ENCODE assay signal across 19 cellular contexts in genomic region chr1:66286307-66286706, GRCh38.
A peak's percentile ranks its signal among the peaks of the same experiment; 100 is the strongest.
DNase-seq lines count a peak whose midpoint lies in the region; ATAC-seq and TF ChIP-seq lines count a peak whose summit lies in the region.
"Had no signal": no experiment of that assay in that cellular context is flagged by ENCODE, and none has a peak within 500 bp of the region (broad histone marks: within the 10 kb centered on the region; RNA-seq: fewer than 3 reads in every experiment).

No MANE protein-coding gene starts in this region.

- peak overlapping the region; percentile 59 for H3K4me2 ChIP-seq in OCI-LY3 (ENCODE audit: low read length)

- H3K27ac ChIP-seq in breast epithelium (peak overlapping the region in 1 of 2 donors; percentile 33), OCI-LY3 (ENCODE audit: low read length) (peak overlapping the region; percentile 100), tibial artery (peak overlapping the region; percentile 36 to 56)
- H3K27ac ChIP-seq: GM23248, SK-N-MC had no signal

- no peak overlapping the region for H3K4me3 ChIP-seq in breast epithelium
- no peak overlapping the region for H3K4me3 ChIP-seq in OCI-LY3 (ENCODE audit: low read length)
- H3K4me3 ChIP-seq in epithelial cell of esophagus (ENCODE audit: low read length): no peak overlapping the region
- no peak overlapping the region for H3K4me3 ChIP-seq in tibial artery
- H3K4me3 ChIP-seq: GM23248, SK-N-MC had no signal

- H3K4me1 Mint-ChIP-seq in MCF 10A (ENCODE audit: insufficient read depth, unreplicated experiment): peaks cover 23% of the 10 kb centered on the region

- H3K36me3 Mint-ChIP-seq in MCF 10A (ENCODE audit: insufficient read depth, unreplicated experiment): no peaks in the 10 kb centered on the region

- CTCF ChIA-PET in MCF 10A (lab: Yijun Ruan, JAX): interaction anchor here (0.8 to 1.5 kb wide), 3 partner anchors 8 to 1136 kb away, joined by 3 to 6 read pairs (median 3); no protein-coding TSS in a partner anchor

- no peak overlapping the region for H3K4me3 Mint-ChIP-seq in MCF 10A (ENCODE audit: unreplicated experiment)

- no TSS peak for BruUV-seq in MCF 10A (replicated peaks; lab: Mats Ljungman, UMichigan)

- no peaks in the 10 kb centered on the region for H3K27me3 Mint-ChIP-seq in MCF 10A (ENCODE audit: insufficient read depth, unreplicated experiment)

- H3K4me1 ChIP-seq in breast epithelium: peaks cover 0 to 9% of the 10 kb centered on the region in 2 donors
- H3K4me1 ChIP-seq in OCI-LY3 (ENCODE audit: low read length): peaks cover 93% of the 10 kb centered on the region
- peaks cover 0 to 42% (median 22%) of the 10 kb centered on the region in 4 donors for H3K4me1 ChIP-seq in tibial artery
- H3K4me1 ChIP-seq: Caco-2 had no signal

- intact Hi-C loops in MCF 10A (cut with micrococcal nuclease): no loop called here
- intact Hi-C loops in breast epithelium (cut with DNase I; ENCODE audit: low total_unique reads): no loop called here
- intact Hi-C loops in tibial artery (cut with DNase I; ENCODE audit: low total_unique reads): no loop called here

- H3K36me3 ChIP-seq in breast epithelium (no peaks in the 10 kb centered on the region), OCI-LY3 (replicated peaks; ENCODE audit: low read depth, low read length) (no peaks in the 10 kb centered on the region), tibial artery (no peaks in the 10 kb centered on the region)

- H3K9ac ChIP-seq in OCI-LY3 (ENCODE audit: low read length): peak overlapping the region; percentile 72
- H3K9ac ChIP-seq: GM23248 had no signal

- H3K27ac Mint-ChIP-seq in MCF 10A (ENCODE audit: low read depth, unreplicated experiment): peak overlapping the region; percentile 16

- H3K9me3 ChIP-seq in breast epithelium (no peaks in the 10 kb centered on the region), OCI-LY3 (ENCODE audit: insufficient read depth, low read length) (no peaks in the 10 kb centered on the region), tibial artery (no peaks in the 10 kb centered on the region)
- H3K9me3 ChIP-seq: Caco-2 had no signal

- TF ChIP-seq CTCF in MCF 10A (IDR thresholded peaks at IDR 0.05; ENCODE audit: unreplicated experiment) (no peak), breast epithelium (IDR thresholded peaks at IDR 0.05) (no peak), OCI-LY3 (IDR thresholded peaks at IDR 0.05; ENCODE audit: low read depth, low read length) (no peak), epithelial cell of esophagus (IDR thresholded peaks at IDR 0.05; ENCODE audit: insufficient read depth, low read depth, low read length, missing control alignments) (no peak), tibial artery (IDR thresholded peaks at IDR 0.05) (no peak)

- POLR2A ChIA-PET in MCF 10A (lab: Yijun Ruan, JAX): interaction anchor here (0.7 to 2.7 kb wide), 5 partner anchors 8 to 46 kb away, joined by 4 to 8 read pairs (median 6); no protein-coding TSS in a partner anchor

- no peak for DNase-seq in MCF 10A (ENCODE audit: unreplicated experiment)
- no peak for DNase-seq in breast epithelium (ENCODE audit: low spot score in 2 of 2)
- DNase-seq in epithelial cell of esophagus (ENCODE audit: low read depth): peak; percentile 77
- DNase-seq in tibial artery: no peak
- DNase-seq: C1 segment of cervical spinal cord, Caco-2, DMS153, GM23248, MM.1S, NCI-H1105, NCI-H1694, NCI-H524, Right ventricle myocardium superior had no signal

- H3K27me3 ChIP-seq in breast epithelium (no peaks in the 10 kb centered on the region), OCI-LY3 (ENCODE audit: low read depth, low read length) (no peaks in the 10 kb centered on the region), tibial artery (no peaks in the 10 kb centered on the region)

- no peaks in the 10 kb centered on the region for H4K20me1 ChIP-seq in OCI-LY3 (ENCODE audit: insufficient read depth, low read length)

- no peak for TF ChIP-seq POLR2A in breast epithelium (IDR thresholded peaks at IDR 0.05)

- H3K79me2 ChIP-seq in OCI-LY3 (ENCODE audit: low read length): peaks cover 17% of the 10 kb centered on the region

- peaks cover 8% of the 10 kb centered on the region for H3K9me3 Mint-ChIP-seq in MCF 10A (ENCODE audit: unreplicated experiment)

- ATAC-seq in GM19324 (IDR thresholded peaks at IDR 0.05; ENCODE audit: low FRiP score, unreplicated experiment) (no peak), GM18519 (IDR thresholded peaks at IDR 0.05; ENCODE audit: low FRiP score, unreplicated experiment) (no peak), HG03045 (IDR thresholded peaks at IDR 0.05; ENCODE audit: unreplicated experiment) (no peak)
- ATAC-seq: Panc1 had no signal

- no peak overlapping the region for H2AFZ ChIP-seq in OCI-LY3 (ENCODE audit: low read depth, low read length)
- H2AFZ ChIP-seq: GM23248 had no signal
